10 cellular contexts compared by ENCODE assay signal in genomic region chr11:13152736-13153541, GRCh38.
A peak's percentile ranks its signal among the peaks of the same experiment; 100 is the strongest.
DNase-seq lines count a peak whose midpoint lies in the region; ATAC-seq, FAIRE-seq and TF ChIP-seq lines count a peak whose summit lies in the region.
"Had no signal": no experiment of that assay in that cellular context is flagged by ENCODE, and none has a peak within 500 bp of the region (broad histone marks: within the 10 kb centered on the region; RNA-seq: fewer than 3 reads in every experiment).

No MANE protein-coding gene starts in this region.

- H3K27ac Mint-ChIP-seq in type B pancreatic cell = no peak overlapping the region

- FAIRE-seq in RCC 7860 (lab: Jason Lieb, UNC) = peak; percentile 65

- DNase-seq in heart left ventricle (no peak), Right ventricle myocardium inferior (ENCODE audit: missing footprints) (no peak), RCC 7860 (ENCODE audit: low spot score) (peak; percentile 7), globus pallidus (ENCODE audit: low spot score) (peak; percentile 48), type B pancreatic cell (ENCODE audit: extremely low spot score, unreplicated experiment) (no peak), retina (no peak), testis (no peak)
- DNase-seq: COR-L47 had no signal

- H3K4me1 ChIP-seq in heart left ventricle = no peaks in the 10 kb centered on the region
- no peaks in the 10 kb centered on the region for H3K4me1 ChIP-seq in testis

- H3K36me3 Mint-ChIP-seq in type B pancreatic cell = no peaks in the 10 kb centered on the region

- H3K4me3 ChIP-seq in heart left ventricle (no peak overlapping the region), testis (no peak overlapping the region)

- H3K9me3 Mint-ChIP-seq in type B pancreatic cell = peaks cover 3% of the 10 kb centered on the region

- ATAC-seq in heart left ventricle = no peak
- no peak for ATAC-seq in Right ventricle myocardium inferior
- ATAC-seq in HG03342 (IDR thresholded peaks at IDR 0.05; ENCODE audit: unreplicated experiment) = no peak
- ATAC-seq: esophagus mucosa had no signal

- TF ChIP-seq POLR2A in heart left ventricle (IDR thresholded peaks at IDR 0.05) (no peak), testis (IDR thresholded peaks at IDR 0.05) (no peak)

- H3K36me3 ChIP-seq in heart left ventricle (no peaks in the 10 kb centered on the region), testis (ENCODE audit: low read depth, missing control alignments) (no peaks in the 10 kb centered on the region)

- no peaks in the 10 kb centered on the region for H3K4me1 Mint-ChIP-seq in type B pancreatic cell (ENCODE audit: unreplicated experiment)

- WGBS in heart left ventricle, 4 donors = 37 to 52% (median 40%) methylated on average over 2 of the region's 2 CpGs
- 56 to 60% methylated on average over 2 of the region's 2 CpGs for WGBS in testis, 2 donors

- peaks cover 4% of the 10 kb centered on the region for H3K27me3 Mint-ChIP-seq in type B pancreatic cell

- H3K9me3 ChIP-seq in heart left ventricle = peaks cover 0 to 18% (median 3%) of the 10 kb centered on the region in 12 donors
- no peaks in the 10 kb centered on the region for H3K9me3 ChIP-seq in testis

- TF ChIP-seq CTCF in heart left ventricle (IDR thresholded peaks at IDR 0.05) (peak; percentile 16 to 62 (median 45)), type B pancreatic cell (conservative IDR thresholded peaks at IDR 0.05) (peak; percentile 72), testis (IDR thresholded peaks at IDR 0.05) (peak in 1 of 3 experiments; percentile 39)

- H3K4me3 Mint-ChIP-seq in type B pancreatic cell = no peak overlapping the region

- no peak overlapping the region for H3K27ac ChIP-seq in heart left ventricle
- H3K27ac ChIP-seq in testis = no peak overlapping the region

- H3K27me3 ChIP-seq in heart left ventricle (no peaks in the 10 kb centered on the region), testis (no peaks in the 10 kb centered on the region)

- intact Hi-C loops in heart left ventricle (cut with DNase I) (loop anchor here in 9 of 10 donors (1.0 to 10.0 kb wide), 4 partner anchors 188 to 191 kb away; no protein-coding TSS in a partner anchor), Right ventricle myocardium inferior (cut with DNase I) (loop anchor here (5.0 kb wide), 1 partner anchor 186 kb away; no protein-coding TSS in a partner anchor), testis (cut with DNase I; ENCODE audit: low total_unique reads) (no loop called here)

Comparison
In these comparisons a context has a peak if more than half of its experiments do, and no peak if none do; other contexts are left out.
1. DNase-seq: peak in RCC 7860 (single experiment) and globus pallidus (single experiment); none in heart left ventricle (0 of 5), Right ventricle myocardium inferior (single experiment), type B pancreatic cell (single experiment), retina (single experiment) and testis (single experiment).